1 cellular context compared by ENCODE assay signal in genomic region chr19:12610540-12611360, GRCh38.
TF ChIP-seq lines count a peak whose summit lies in the region.

TSS of gene ZNF490 (minus strand) at chr19:12610813. CDS start at chr19:12610680, 133 bp downstream.
TSS of gene ZNF791 (plus strand) at chr19:12610920. CDS start at chr19:12611080, 160 bp downstream.

TF ChIP-seq in K562, 482 proteins besides CTCF, POLR2A, EP300 and RAD21 (continued from another document and continues in another):
- TF ChIP-seq E4F1 (CRISPR knock-in tag; IDR thresholded peaks at IDR 0.05; ENCODE audit: borderline replicate concordance) (no peak), FOXM1 (IDR thresholded peaks at IDR 0.05; ENCODE audit: low read depth) (no peak), FOXM1 (CRISPR knock-in tag; IDR thresholded peaks at IDR 0.05; ENCODE audit: low read depth) (0 out of 2 replicates have a peak, but pooled peaks have one; percentile 37), CBX1 (IDR thresholded peaks at IDR 0.05; ENCODE audit: low read depth) (peak; percentile 84; the same call in 1 of the 2 replicates), ZNF121 (CRISPR knock-in tag; conservative IDR thresholded peaks at IDR 0.05) (no peak), TEAD1 (CRISPR knock-in tag; IDR thresholded peaks at IDR 0.05) (peak in 1 of 2 experiments; percentile 31; a peak in 1 of 4 replicates), PRDM10 (IDR thresholded peaks at IDR 0.05; ENCODE audit: partially characterized antibody) (peak; percentile 81), NKRF (IDR thresholded peaks at IDR 0.05; ENCODE audit: borderline replicate concordance) (0 out of 2 replicates have a peak, but pooled peaks have one; percentile 30), POLR3A (IDR thresholded peaks at IDR 0.05; ENCODE audit: borderline replicate concordance, extremely low read depth, insufficient read depth, insufficient read length) (no peak), ZNF347 (CRISPR knock-in tag; IDR thresholded peaks at IDR 0.05; ENCODE audit: low read depth) (no peak), HDAC3 (IDR thresholded peaks at IDR 0.05; ENCODE audit: borderline replicate concordance, partially characterized antibody) (no peak), MCM2 (IDR thresholded peaks at IDR 0.05; ENCODE audit: low read depth) (no peak), ZNF316 (IDR thresholded peaks at IDR 0.05) (0 out of 2 replicates have a peak, but pooled peaks have one; percentile 36), ZNF274 (IDR thresholded peaks at IDR 0.05; ENCODE audit: borderline replicate concordance, low read depth, low read length) (no peak), RNF2 (IDR thresholded peaks at IDR 0.05) (no peak), CSDE1 (IDR thresholded peaks at IDR 0.05) (no peak), ETS1 (conservative IDR thresholded peaks at IDR 0.05; ENCODE audit: control insufficient read depth, low read depth, low read length) (peak; percentile 18; the same call in 1 of the 2 replicates), STAG1 (CRISPR knock-in tag; IDR thresholded peaks at IDR 0.05; ENCODE audit: borderline replicate concordance) (no peak), CREM (IDR thresholded peaks at IDR 0.05; ENCODE audit: low read depth) (peak; percentile 97), NR2C2 (CRISPR knock-in tag; IDR thresholded peaks at IDR 0.05) (0 out of 2 replicates have a peak, but pooled peaks have one; percentile 11), NR2C2 (tag; IDR thresholded peaks at IDR 0.05) (peak; percentile 81; the same call in 1 of the 2 replicates), DDX20 (tag; IDR thresholded peaks at IDR 0.05; ENCODE audit: low read depth) (no peak), MCM5 (IDR thresholded peaks at IDR 0.05; ENCODE audit: low read depth) (no peak), DIDO1 (tag; IDR thresholded peaks at IDR 0.05; ENCODE audit: low read depth) (peak; percentile 91), IRF9 (tag; IDR thresholded peaks at IDR 0.05) (no peak), ARHGAP35 (IDR thresholded peaks at IDR 0.05; ENCODE audit: partially characterized antibody) (no peak), TCF15 (CRISPR knock-in tag; IDR thresholded peaks at IDR 0.05) (no peak), FOXA1 (IDR thresholded peaks at IDR 0.05; ENCODE audit: borderline replicate concordance) (no peak), HMGXB4 (CRISPR knock-in tag; IDR thresholded peaks at IDR 0.05) (peak; percentile 79; the same call in 1 of the 2 replicates), ZNF408 (CRISPR knock-in tag; IDR thresholded peaks at IDR 0.05; ENCODE audit: low read depth) (no peak), ZBTB2 (IDR thresholded peaks at IDR 0.05) (peak; percentile 98), POLR2G (IDR thresholded peaks at IDR 0.05; ENCODE audit: low read depth, low read length) (peak; percentile 90), CEBPB (tag; IDR thresholded peaks at IDR 0.05) (no peak), SNAPC5 (CRISPR knock-in tag; IDR thresholded peaks at IDR 0.05) (no peak), PHF20 (IDR thresholded peaks at IDR 0.05; ENCODE audit: partially characterized antibody) (peak; percentile 98), ELF1 (tag; IDR thresholded peaks at IDR 0.05) (peak; percentile 95), PRMT5 (CRISPR knock-in tag; IDR thresholded peaks at IDR 0.05) (peak; percentile 77; the same call in 1 of the 2 replicates), THAP7 (CRISPR knock-in tag; IDR thresholded peaks at IDR 0.05) (no peak), SMARCC2 (IDR thresholded peaks at IDR 0.05; ENCODE audit: low read depth) (no peak), MTA1 (IDR thresholded peaks at IDR 0.05; ENCODE audit: borderline replicate concordance) (no peak), GATAD2B (IDR thresholded peaks at IDR 0.05; ENCODE audit: borderline replicate concordance) (no peak; the same call in 1 of the 2 replicates), ZFP1 (CRISPR knock-in tag; IDR thresholded peaks at IDR 0.05) (no peak), ZNF696 (CRISPR knock-in tag; conservative IDR thresholded peaks at IDR 0.05) (no peak), NCOR1 (IDR thresholded peaks at IDR 0.05) (no peak; the same call in 1 of the 2 replicates), SMAD3 (CRISPR knock-in tag; conservative IDR thresholded peaks at IDR 0.05) (no peak), SRSF7 (optimal IDR thresholded peaks at IDR 0.05; ENCODE audit: low read depth, low read length) (no peak), ZNF41 (CRISPR knock-in tag; conservative IDR thresholded peaks at IDR 0.05) (no peak), ZNF583 (CRISPR knock-in tag; IDR thresholded peaks at IDR 0.05) (peak; percentile 17; the same call in 1 of the 2 replicates), KLF1 (tag; IDR thresholded peaks at IDR 0.05) (no peak), ATF7 (IDR thresholded peaks at IDR 0.05) (peak; percentile 92), ZNF586 (CRISPR knock-in tag; conservative IDR thresholded peaks at IDR 0.05) (no peak), PKNOX1 (IDR thresholded peaks at IDR 0.05) (peak; percentile 96), JUNB (CRISPR knock-in tag; conservative IDR thresholded peaks at IDR 0.05) (no peak), U2AF1 (optimal IDR thresholded peaks at IDR 0.05; ENCODE audit: low read depth, low read length) (no peak), RFX7 (CRISPR knock-in tag; IDR thresholded peaks at IDR 0.05) (no peak), IRF2 (CRISPR knock-in tag; IDR thresholded peaks at IDR 0.05) (no peak), ZNF780A (CRISPR knock-in tag; IDR thresholded peaks at IDR 0.05) (no peak), HOXB6 (CRISPR knock-in tag; IDR thresholded peaks at IDR 0.05; ENCODE audit: borderline replicate concordance) (no peak)
